In genomic region chr9:88799706-88800682, GRCh38 we compare ENCODE assay signal across 22 cellular contexts.
DNase-seq lines count a peak whose midpoint lies in the region; ATAC-seq, FAIRE-seq and TF ChIP-seq lines count a peak whose summit lies in the region.
"Had no signal": no experiment of that assay in that cellular context is flagged by ENCODE, and none has a peak within 500 bp of the region (broad histone marks: within the 10 kb centered on the region; RNA-seq: fewer than 3 reads in every experiment).

No MANE protein-coding gene starts in this region.

- TF ChIP-seq POLR2A in H1 (IDR thresholded peaks at IDR 0.05; ENCODE audit: control extremely low read depth in 1 of 2, low read depth in 2 of 2, low read length in 2 of 2), result no peak

- no peak overlapping the region for H3K27ac ChIP-seq in H1 (ENCODE audit: low read depth, low read length)
- H3K27ac ChIP-seq: KMS-11 had no signal

- no peak overlapping the region for H4K8ac ChIP-seq in H1 (ENCODE audit: extremely low read depth, insufficient read depth, low read length)

- H3K27me3 ChIP-seq in H1 (replicated peaks in 1 of 4; ENCODE audit: control insufficient read depth in 3 of 4, extremely low read depth in 1 of 4, insufficient read depth in 3 of 4, low read length in 3 of 4) (no peaks in the 10 kb centered on the region; a peak in 1 of 7 replicates), MG63 (no peaks in the 10 kb centered on the region)
- H3K27me3 ChIP-seq: BE2C had no signal

- no peak overlapping the region for H3K4ac ChIP-seq in H1 (replicated peaks; ENCODE audit: insufficient read length, low read depth, low read length)

- H3K4me3 Mint-ChIP-seq in T-helper 17 cell, result peak overlapping the region; percentile 45
- H3K4me3 Mint-ChIP-seq: CD4-positive, CD25-positive, alpha-beta regulatory T cell had no signal

- POLR2A ChIA-PET in H1 (lab: Charles Lee; ENCODE audit: partially characterized antibody), result no interaction called here

- H3K36me3 ChIP-seq in H1 (ENCODE audit: control insufficient read depth in 2 of 4, insufficient read depth in 4 of 4, low read length in 3 of 4) (no peaks in the 10 kb centered on the region), MG63 (no peaks in the 10 kb centered on the region)
- H3K36me3 ChIP-seq: BE2C had no signal

- H3K9me3 ChIP-seq in T-helper 17 cell (ENCODE audit: control insufficient read depth, low read length, poor library complexity, severe bottlenecking) (no peaks in the 10 kb centered on the region), H1 (ENCODE audit: insufficient read depth in 2 of 2, low read depth in 1 of 2, low read length in 1 of 2) (no peaks in the 10 kb centered on the region), MG63 (peaks cover 17% of the 10 kb centered on the region)
- H3K9me3 ChIP-seq: BE2C had no signal

- H2AK5ac ChIP-seq in H1 (ENCODE audit: low read depth, low read length), result no peak overlapping the region

- WGBS in H1 (ENCODE audit: extremely low coverage in 1 of 2, insufficient coverage in 1 of 2, insufficient read length in 1 of 2, insufficient replicate concordance in 2 of 2, low coverage in 1 of 2, low lambda C conversion rate in 2 of 2, missing lambda C conversion rate in 1 of 2), 2 experiments, result 85% methylated on average over 8 of the region's 8 CpGs; no CpG with 5 or more reads in 1 of the 2 experiments

- CTCF ChIA-PET in H1 (lab: Charles Lee; ENCODE audit: partially characterized antibody), result interaction anchor here (0.8 to 1.7 kb wide), 3 partner anchors 9 to 978 kb away, joined by 3 to 4 read pairs (median 3); no protein-coding TSS in a partner anchor

- no peak overlapping the region for H3K56ac ChIP-seq in H1 (replicated peaks; ENCODE audit: insufficient read length, low read depth, low read length)

- H3K4me2 ChIP-seq in H1 (ENCODE audit: insufficient read depth in 1 of 2, low read depth in 2 of 2, low read length in 2 of 2), result no peak overlapping the region
- H3K4me2 ChIP-seq: KMS-11 had no signal

- no peak overlapping the region for H2BK20ac ChIP-seq in H1 (ENCODE audit: low read length)

- TF ChIP-seq RAD21 in H1 (IDR thresholded peaks at IDR 0.05 in 1 of 2, conservative IDR thresholded peaks at IDR 0.05 in 1 of 2; ENCODE audit: low read depth in 2 of 2, low read length in 2 of 2), result no peak

- H2BK12ac ChIP-seq in H1 (ENCODE audit: low read depth, low read length), result no peak overlapping the region

- peak overlapping the region; percentile 59; the same call in 1 of the 2 replicates for H2AFZ ChIP-seq in H1 (ENCODE audit: low read length)

- H3K9ac ChIP-seq in H1 (replicated peaks in 1 of 4; ENCODE audit: extremely low read depth in 1 of 4, low read depth in 3 of 4, low read length in 3 of 4), result no peak overlapping the region
- H3K9ac ChIP-seq: KMS-11 had no signal

- H3K4me3 ChIP-seq in H1 (ENCODE audit: extremely low read depth in 1 of 4, insufficient read depth in 2 of 4, low read depth in 3 of 4, low read length in 4 of 4) (no peak overlapping the region), MG63 (no peak overlapping the region)

- H3K14ac ChIP-seq in H1 (ENCODE audit: insufficient read length), result no peak overlapping the region

- H3K4me1 Mint-ChIP-seq in T-helper 17 cell, result peaks cover 3% of the 10 kb centered on the region
- H3K4me1 Mint-ChIP-seq: CD4-positive, CD25-positive, alpha-beta regulatory T cell had no signal

- no peaks in the 10 kb centered on the region for H3K23me2 ChIP-seq in H1 (ENCODE audit: low read depth, low read length)

- H2BK120ac ChIP-seq in H1 (replicated peaks; ENCODE audit: low read depth, low read length), result no peak overlapping the region

- FAIRE-seq in H1 (lab: Jason Lieb, UNC), result no peak
- FAIRE-seq: A204.1 had no signal

- no peaks in the 10 kb centered on the region for H3K4me1 ChIP-seq in H1 (replicated peaks in 1 of 4; ENCODE audit: control insufficient read depth in 3 of 4, insufficient read depth in 4 of 4, low read length in 3 of 4)

- no peaks in the 10 kb centered on the region for H3K79me2 ChIP-seq in H1 (ENCODE audit: control insufficient read depth in 1 of 2, insufficient read depth in 2 of 2, low read length in 2 of 2)

- ATAC-seq in T-helper 17 cell, result no peak

- H4K5ac ChIP-seq in H1 (ENCODE audit: insufficient read length, low read depth, low read length), result no peak overlapping the region

- no peak overlapping the region for H3K27ac Mint-ChIP-seq in T-helper 17 cell
- H3K27ac Mint-ChIP-seq: CD4-positive, CD25-positive, alpha-beta regulatory T cell had no signal

- DNase-seq in ELF-1 (ENCODE audit: low read depth, low spot score), result peak; percentile 37
- no peak for DNase-seq in T-helper 17 cell
- no peak for DNase-seq in H1 (ENCODE audit: low read depth in 1 of 2, low spot score in 2 of 2)
- peak; percentile 56 for DNase-seq in islet precursor cell
- DNase-seq in activated T-cell treated with anti-CD3 and anti-CD28 coated beads for 4 hours, result no peak
- DNase-seq in MG63, result no peak
- no peak for DNase-seq in NCI-H510A treated with DMSO at 0.1 percent for 48 hours (lab: John Stamatoyannopoulos, UW)
- DNase-seq in stimulated activated CD4-positive, alpha-beta T cell treated with anti-CD3 and anti-CD28 coated beads, Interleukin-2, amount 100 ng/mL, for 24 hours, result no peak
- DNase-seq: BE2C; CD4-positive, CD25-positive, alpha-beta regulatory T cell; COR-L47; DMS 273 treated with DMSO at 0.1 percent for 48 hours; DND-41; GDM1; HCEC 1CT; NCI-H1417 treated with DMSO at 0.1 percent for 48 hours; NCI-H187 treated with DMSO at 0.1 percent for 48 hours; NCI-H2227 treated with DMSO at 0.1 percent for 48 hours; NCI-H524 treated with DMSO at 0.1 percent for 48 hours; SHP77 had no signal

- H3K36me3 Mint-ChIP-seq in T-helper 17 cell (ENCODE audit: low read depth), result no peaks in the 10 kb centered on the region
- H3K36me3 Mint-ChIP-seq: CD4-positive, CD25-positive, alpha-beta regulatory T cell had no signal

- H3K18ac ChIP-seq in H1 (ENCODE audit: extremely low read depth, low read length), result no peak overlapping the region

- no peak overlapping the region for H3K23ac ChIP-seq in H1 (ENCODE audit: insufficient read length)

- H3K27me3 Mint-ChIP-seq in T-helper 17 cell, result peaks cover 38% of the 10 kb centered on the region

- H2BK15ac ChIP-seq in H1 (ENCODE audit: low read length), result no peak overlapping the region

- H2BK5ac ChIP-seq in H1 (ENCODE audit: low read depth, low read length), result no peak overlapping the region

- no peak for TF ChIP-seq CTCF in H1 (IDR thresholded peaks at IDR 0.05; ENCODE audit: control extremely low read depth in 1 of 3, insufficient read depth in 1 of 3, low read depth in 1 of 3, low read length in 3 of 3)

- no peaks in the 10 kb centered on the region for H4K20me1 ChIP-seq in H1 (replicated peaks in 1 of 2; ENCODE audit: control insufficient read depth in 1 of 2, insufficient read depth in 2 of 2, low read length in 2 of 2)

- TF ChIP-seq EP300 in H1 (IDR thresholded peaks at IDR 0.05; ENCODE audit: borderline replicate concordance in 1 of 2, low read depth in 2 of 2, low read length in 2 of 2), result no peak

- no peak overlapping the region for H4K91ac ChIP-seq in H1 (replicated peaks; ENCODE audit: insufficient read length, low read length)

- no peaks in the 10 kb centered on the region for H3K79me1 ChIP-seq in H1 (ENCODE audit: low read depth, low read length)

TF ChIP-seq in H1, 55 proteins besides CTCF, POLR2A, EP300 and RAD21:
- TF ChIP-seq SP1 (IDR thresholded peaks at IDR 0.05; ENCODE audit: low read depth, low read length), result no peak
- 0 out of 2 replicates have a peak, but pooled peaks have one; percentile 15 for TF ChIP-seq TEAD4 (IDR thresholded peaks at IDR 0.05; ENCODE audit: low read depth, low read length)

Comparison
In these comparisons a context has a peak if more than half of its experiments do, and no peak if none do; other contexts are left out.
1. DNase-seq: peak in ELF-1 (single experiment) and islet precursor cell (single experiment); none in T-helper 17 cell (0 of 3), H1 (0 of 2), activated T-cell treated with anti-CD3 and anti-CD28 coated beads for 4 hours (single experiment), MG63 (single experiment), NCI-H510A treated with DMSO at 0.1 percent for 48 hours (single experiment) and stimulated activated CD4-positive, alpha-beta T cell treated with anti-CD3 and anti-CD28 coated beads, Interleukin-2, amount 100 ng/mL, for 24 hours (0 of 2).